ENCODE assay signal across 21 cellular contexts in the genomic region with DNA sequence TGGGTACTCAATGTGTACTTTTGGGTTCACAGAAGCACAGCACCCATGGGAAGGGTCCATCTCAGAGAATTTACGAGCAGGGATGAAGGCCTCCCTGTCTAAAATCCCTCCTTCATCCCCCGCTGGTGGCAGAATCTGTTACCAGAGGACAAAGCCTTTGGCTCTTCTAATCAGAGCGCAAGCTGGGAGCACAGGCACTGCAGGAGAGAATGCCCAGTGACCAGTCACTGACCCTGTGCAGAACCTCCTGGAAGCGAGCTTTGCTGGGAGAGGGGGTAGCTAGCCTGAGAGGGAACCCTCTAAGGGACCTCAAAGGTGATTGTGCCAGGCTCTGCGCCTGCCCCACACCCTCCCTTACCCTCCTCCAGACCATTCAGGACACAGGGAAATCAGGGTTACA. TPM values are rescaled to one million over a fixed set of nuclear protein-coding genes. Genes with fewer than 3 reads are reported as not detected.
DNase-seq lines count a peak whose midpoint lies in the region; ATAC-seq, FAIRE-seq and TF ChIP-seq lines count a peak whose summit lies in the region.
"Had no signal": no experiment of that assay in that cellular context is flagged by ENCODE, and none has a peak within 500 bp of the region (broad histone marks: within the 10 kb centered on the region; RNA-seq: fewer than 3 reads in every experiment).

No MANE protein-coding gene starts in this region.

- TF ChIP-seq CTCF in cardiac muscle cell (IDR thresholded peaks at IDR 0.05; ENCODE audit: low read depth, low read length): no peak

- H3K4me3 ChIP-seq in cardiac muscle cell (no peak overlapping the region), mesodermal cell (ENCODE audit: extremely low read depth, insufficient read depth, low read length, poor library complexity, severe bottlenecking) (peak overlapping the region; percentile 40), small intestine (ENCODE audit: low read depth in 1 of 2, low read length in 2 of 2) (no peak overlapping the region)
- H3K4me3 ChIP-seq: MG63, mucosa of descending colon, tibial nerve had no signal

- 73% methylated on average over 2 to 4 of the region's 5 CpGs for WGBS in mesodermal cell (ENCODE audit: insufficient coverage in 2 of 2), 2 experiments
- 70 to 86% (median 75%) methylated on average over 5 of the region's 5 CpGs for WGBS in small intestine, 3 donors

- H3K4me1 ChIP-seq in cardiac muscle cell (ENCODE audit: low read depth) (peaks cover 27% of the 10 kb centered on the region), mesodermal cell (ENCODE audit: control insufficient read depth, insufficient read depth, low read length, poor library complexity, severe bottlenecking) (peaks cover 40% of the 10 kb centered on the region), small intestine (ENCODE audit: control insufficient read depth in 2 of 2, insufficient read depth in 1 of 2, low read depth in 1 of 2, low read length in 1 of 2) (no peaks in the 10 kb centered on the region)

- ATAC-seq in left ventricle myocardium superior (no peak), GM18520 (IDR thresholded peaks at IDR 0.05; ENCODE audit: unreplicated experiment) (no peak)
- ATAC-seq: activated T-helper 17 cell treated with anti-CD3 and anti-CD28 coated beads, Interleukin-2, amount 50 U/mL, for 72 hours; mucosa of descending colon had no signal

- DNase-seq in cardiac muscle cell (ENCODE audit: low read depth in 1 of 2, low spot score in 1 of 2) (no peak), left ventricle myocardium superior (no peak), ecto neural progenitor cell (ENCODE audit: low spot score) (peak; percentile 66), NCI-H2171 (lab: John Stamatoyannopoulos, UW) (no peak), small intestine (no peak), HT-29 (ENCODE audit: low spot score) (no peak)
- DNase-seq: activated CD4-positive, alpha-beta T cell treated with anti-CD3 and anti-CD28 coated beads, Interleukin-2, amount 50 U/mL, for 1 hour; AML-193; DMS79; kidney glomerular epithelial cell; MG63; mucosa of descending colon; NCI-H524; stimulated activated CD4-positive, alpha-beta T cell treated with anti-CD3 and anti-CD28 coated beads, Interleukin-12 subunit alpha, Interleukin-12 subunit beta, amount 100 ng/mL, for 4 hours; stimulated activated CD4-positive, alpha-beta T cell treated with anti-CD3 and anti-CD28 coated beads, Interleukin-4, amount 100 ng/mL, for 4 hours had no signal

- no peak for FAIRE-seq in small intestine (lab: Jason Lieb, UNC)
- FAIRE-seq: GM12892 had no signal

- no peaks in the 10 kb centered on the region for H3K9me3 ChIP-seq in cardiac muscle cell (ENCODE audit: low read depth)
- no peaks in the 10 kb centered on the region for H3K9me3 ChIP-seq in mesodermal cell (ENCODE audit: control insufficient read depth, low read length)
- no peaks in the 10 kb centered on the region for H3K9me3 ChIP-seq in small intestine (ENCODE audit: control insufficient read depth, low read depth)
- H3K9me3 ChIP-seq: MG63, mucosa of descending colon, tibial nerve had no signal

- H3K27me3 ChIP-seq in cardiac muscle cell: no peaks in the 10 kb centered on the region
- peaks cover 0 to 2% of the 10 kb centered on the region in 2 donors for H3K27me3 ChIP-seq in small intestine (ENCODE audit: control insufficient read depth in 2 of 2, insufficient read depth in 2 of 2, low read length in 2 of 2)

- intact Hi-C loops in left ventricle myocardium superior (cut with micrococcal nuclease): no loop called here

- H3K27ac ChIP-seq in cardiac muscle cell (peak overlapping the region; percentile 70), mesodermal cell (ENCODE audit: low read depth, low read length, severe bottlenecking) (peak overlapping the region; percentile 10), small intestine (ENCODE audit: low read depth in 1 of 2, low read length in 1 of 2) (no peak overlapping the region)

- H3K36me3 ChIP-seq in cardiac muscle cell (no peaks in the 10 kb centered on the region), mesodermal cell (ENCODE audit: control insufficient read depth, insufficient read depth, low read length) (peaks cover 4% of the 10 kb centered on the region), small intestine (ENCODE audit: control insufficient read depth in 2 of 2, insufficient read depth in 2 of 2, low read length in 2 of 2) (no peaks in the 10 kb centered on the region)
- H3K36me3 ChIP-seq: MG63, tibial nerve had no signal

RNA-seq across cellular contexts. Expression of a gene that starts 1.4 kb away (rescaled TPM):
- total RNA-seq in cardiac muscle cell: 41.1 and 51.0 TPM in 2 replicates
- 29.2 and 38.6 TPM in 2 replicates for polyA plus RNA-seq in cardiac muscle cell
- total RNA-seq in left ventricle myocardium superior: 5.3 TPM
- 26.1 TPM for polyA plus RNA-seq in mesodermal cell (2013, experiment 1 of 2)
- 22.3 TPM for polyA plus RNA-seq in mesodermal cell (2013, experiment 2 of 2)
- 1 to 10 TPM in 2 of 3 donors, not detected in 1; 1.1 to 6.7 TPM for polyA plus RNA-seq in small intestine
- total RNA-seq in HT-29 (2014; rRNA removed; shearing (Covaris generic)): not detected in 2 replicates

RNA-seq across cellular contexts. Expression of a gene that starts 8.0 kb away (rescaled TPM):
- total RNA-seq in cardiac muscle cell: 11.6 and 19.7 TPM in 2 replicates
- polyA plus RNA-seq in cardiac muscle cell: 13.7 and 18.2 TPM in 2 replicates
- total RNA-seq in left ventricle myocardium superior: 11.5 TPM
- 66.2 TPM for polyA plus RNA-seq in mesodermal cell (2013, experiment 1 of 2)
- 55.7 TPM for polyA plus RNA-seq in mesodermal cell (2013, experiment 2 of 2)
- polyA plus RNA-seq in small intestine: 1 to 10 TPM in 2 of 3 donors, under 1 TPM in 1; 0.89 to 7.1 (median 2.7) TPM
- total RNA-seq in HT-29 (2014; rRNA removed; shearing (Covaris generic)): 2.2 and 2.7 TPM in 2 replicates

RNA-seq across cellular contexts. Expression of a gene that starts 20.6 kb away (rescaled TPM):
- total RNA-seq in cardiac muscle cell (3.0 and 5.2 TPM in 2 replicates), left ventricle myocardium superior (5.4 TPM)
- polyA plus RNA-seq in cardiac muscle cell (1.7 and 2.1 TPM in 2 replicates), small intestine (1 to 10 TPM in 2 of 3 donors, not detected in 1; 1.0 to 3.2 TPM)
- polyA plus RNA-seq in mesodermal cell (2013, experiment 1 of 2): 11.8 TPM
- polyA plus RNA-seq in mesodermal cell (2013, experiment 2 of 2): 10.8 TPM
- total RNA-seq in HT-29 (2014; rRNA removed; shearing (Covaris generic)): 0.97 TPM in 1 of 2 replicates, not detected in the other

RNA-seq across cellular contexts. Expression of a gene that starts 30.8 kb away (rescaled TPM):
- 3.1 and 3.3 TPM in 2 replicates for total RNA-seq in cardiac muscle cell
- 5.2 and 5.9 TPM in 2 replicates for polyA plus RNA-seq in cardiac muscle cell
- 8.4 TPM for total RNA-seq in left ventricle myocardium superior
- polyA plus RNA-seq in mesodermal cell (2013, experiment 1 of 2): 6.0 TPM
- 6.5 TPM for polyA plus RNA-seq in mesodermal cell (2013, experiment 2 of 2)
- polyA plus RNA-seq in small intestine: 1 to 10 TPM in 2 of 3 donors, under 1 TPM in 1; 0.89 to 7.8 (median 5.1) TPM
- 0.25 and 0.47 TPM in 2 replicates for total RNA-seq in HT-29 (2014; rRNA removed; shearing (Covaris generic))
- total RNA-seq: A172 had no signal

RNA-seq across cellular contexts. Expression of a gene that starts 30.9 kb away (rescaled TPM):
- total RNA-seq in cardiac muscle cell: 11.5 and 42.8 TPM in 2 replicates
- polyA plus RNA-seq in cardiac muscle cell: 10.4 and 84.9 TPM in 2 replicates
- total RNA-seq in left ventricle myocardium superior: 0.32 TPM
- 53.9 TPM for polyA plus RNA-seq in mesodermal cell (2013, experiment 1 of 2)
- polyA plus RNA-seq in mesodermal cell (2013, experiment 2 of 2): 56.1 TPM
- 10 to 100 TPM; 46.7 to 99.1 (median 51.3) TPM for polyA plus RNA-seq in small intestine
- 95.5 and 126 TPM in 2 replicates for total RNA-seq in HT-29 (2014; rRNA removed; shearing (Covaris generic))

Comparison
In these comparisons a context has a peak if more than half of its experiments do, and no peak if none do; other contexts are left out.
1. H3K27ac ChIP-seq: peak in cardiac muscle cell (single experiment) and mesodermal cell (single experiment); none in small intestine (0 of 2).